ENCODE assay signal across 22 cellular contexts in the genomic region with DNA sequence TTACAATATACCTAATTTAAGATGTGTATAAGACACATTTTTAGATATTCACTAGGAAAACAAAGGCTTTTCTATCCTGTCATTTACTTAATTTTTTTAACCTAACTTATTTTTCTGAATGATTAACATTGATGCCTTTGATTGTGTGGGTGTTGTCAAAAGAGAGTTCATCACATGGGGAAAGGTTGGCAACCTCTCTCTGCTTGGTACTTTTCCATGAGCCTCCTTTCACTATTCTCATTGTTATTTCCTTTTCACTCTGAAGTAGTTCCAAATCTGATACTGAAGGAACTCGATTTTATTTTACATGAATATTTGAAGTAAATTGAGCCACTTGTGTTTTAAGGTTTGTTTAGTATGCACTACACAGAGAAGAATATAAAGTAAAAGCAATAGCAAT. TPM values are rescaled to one million over a fixed set of nuclear protein-coding genes. Genes with fewer than 3 reads are reported as not detected.
"Had no signal": no experiment of that assay in that cellular context is flagged by ENCODE, and none has a peak within 500 bp of the region (broad histone marks: within the 10 kb centered on the region; RNA-seq: fewer than 3 reads in every experiment).

No MANE protein-coding gene starts in this region.

- H2AFZ ChIP-seq: hepatocyte had no signal

- H3K27ac ChIP-seq: hepatocyte had no signal

- H3K36me3 ChIP-seq: thoracic aorta had no signal

- H3K27ac Mint-ChIP-seq: activated B cell treated with CpG ODN at 0.5 μM for 24 hours; activated CD8-positive, alpha-beta T cell treated with anti-CD3 and anti-CD28 coated beads for 36 hours; activated naive CD4-positive, alpha-beta T cell treated with anti-CD3 and anti-CD28 coated beads for 36 hours; activated T-cell treated with anti-CD3 and anti-CD28 coated beads, Interleukin-2, amount 50 U/mL, for 24 hours; activated T-helper 2 cell treated with anti-CD3 and anti-CD28 coated beads, Interferon-gamma antibody, Interleukin-2, Interleukin-4, amounts not matched to agents 10 μg/mL and 5 μg/mL and 100 μg/mL, durations not matched to agents 14 hours and 24 hours and 36 hours; nephron progenitor cell had no signal

- ATAC-seq: activated CD8-positive, alpha-beta T cell treated with anti-CD3 and anti-CD28 coated beads for 36 hours; left cardiac atrium had no signal

- H3K4me2 ChIP-seq: hepatocyte had no signal

- H3K4me1 Mint-ChIP-seq: activated B cell treated with CpG ODN at 0.5 μM for 24 hours had no signal

- H3K4me3 ChIP-seq: hepatocyte, lung, skin epidermis, thoracic aorta had no signal

- H3K9me3 ChIP-seq: thoracic aorta had no signal

- H3K27me3 ChIP-seq: hepatocyte had no signal

- H3K4me3 Mint-ChIP-seq: activated B cell treated with CpG ODN at 0.5 μM for 24 hours; activated CD8-positive, alpha-beta T cell treated with anti-CD3 and anti-CD28 coated beads for 36 hours; activated naive CD4-positive, alpha-beta T cell treated with anti-CD3 and anti-CD28 coated beads for 36 hours; activated T-cell treated with anti-CD3 and anti-CD28 coated beads, Interleukin-2, amount 50 U/mL, for 24 hours; nephron progenitor cell had no signal

- H3K9me3 Mint-ChIP-seq: activated B cell treated with CpG ODN at 0.5 μM for 24 hours; activated CD8-positive, alpha-beta T cell treated with anti-CD3 and anti-CD28 coated beads for 36 hours; activated naive CD4-positive, alpha-beta T cell treated with anti-CD3 and anti-CD28 coated beads for 36 hours; activated T-cell treated with anti-CD3 and anti-CD28 coated beads, Interleukin-2, amount 50 U/mL, for 24 hours; activated T-helper 2 cell treated with anti-CD3 and anti-CD28 coated beads, Interferon-gamma antibody, Interleukin-2, Interleukin-4, amounts not matched to agents 10 μg/mL and 5 μg/mL and 100 μg/mL, durations not matched to agents 14 hours and 24 hours and 36 hours; nephron progenitor cell had no signal

- DNase-seq: activated B cell treated with CpG ODN at 0.5 μM for 24 hours; activated CD4-positive, alpha-beta T cell treated with anti-CD3 and anti-CD28 coated beads for 48 hours; activated CD8-positive, alpha-beta T cell treated with anti-CD3 and anti-CD28 coated beads for 36 hours; activated naive CD4-positive, alpha-beta T cell treated with anti-CD3 and anti-CD28 coated beads for 36 hours; activated T-cell treated with anti-CD3 and anti-CD28 coated beads, Interleukin-2, amount 50 U/mL, for 24 hours; anterior cingulate cortex; dermis blood vessel endothelial cell; effector memory CD4-positive, alpha-beta T cell; left cardiac atrium; midbrain; nephron progenitor cell; nucleus accumbens; stimulated activated CD4-positive, alpha-beta T cell treated with anti-CD3 and anti-CD28 coated beads, Interleukin-15, amount 100 ng/mL, for 24 hours; stimulated activated CD4-positive, alpha-beta T cell treated with anti-CD3 and anti-CD28 coated beads, Interleukin-2, amount 100 ng/mL, for 48 hours; T-helper 1 cell; T-helper 9 cell had no signal

- H3K79me2 ChIP-seq: hepatocyte had no signal

- FAIRE-seq: urothelium cell line had no signal

RNA-seq across cellular contexts. Expression of gene TPD52L1, which starts 35.9 kb away (rescaled TPM):
- total RNA-seq: activated B cell treated with CpG ODN at 0.5 μM for 24 hours; activated T-helper 2 cell treated with anti-CD3 and anti-CD28 coated beads, Interferon-gamma antibody, Interleukin-2, Interleukin-4, amounts not matched to agents 10 μg/mL and 5 μg/mL and 100 μg/mL, durations not matched to agents 14 hours and 24 hours and 36 hours had no signal
